ENCODE assay signal across 20 cellular contexts in genomic region chr9:113216406-113216805, GRCh38.
"Had no signal": no experiment of that assay in that cellular context is flagged by ENCODE, and none has a peak within 500 bp of the region (broad histone marks: within the 10 kb centered on the region; RNA-seq: fewer than 3 reads in every experiment).

No MANE protein-coding gene starts in this region.

- H3K4me3 ChIP-seq: coronary artery, esophagus squamous epithelium, lung, pancreas, right lobe of liver, suprapubic skin had no signal

- H3K9me3 Mint-ChIP-seq: effector memory CD8-positive, alpha-beta T cell; memory B cell; naive thymus-derived CD4-positive, alpha-beta T cell; nephron; stimulated activated naive B cell treated with anti-CD40 and anti-IgM and Interleukin-4, amounts not matched to agents 10 μg/mL and 1 μg/mL and 100 μg/mL, for 72 hours; stimulated activated naive CD8-positive, alpha-beta T cell treated with anti-CD3 and anti-CD28 coated beads, Interleukin-15, Interleukin-2, amounts not matched to agents 100 ng/mL and 50 ng/mL, for 24 hours had no signal

- H3K36me3 ChIP-seq: pancreas, right lobe of liver, suprapubic skin had no signal

- H3K9me3 ChIP-seq: esophagus squamous epithelium, pancreas, right lobe of liver, suprapubic skin had no signal

- H3K27ac Mint-ChIP-seq: effector memory CD8-positive, alpha-beta T cell; memory B cell; nephron; progenitor cell of endocrine pancreas; stimulated activated naive B cell treated with anti-CD40 and anti-IgM and Interleukin-4, amounts not matched to agents 10 μg/mL and 1 μg/mL and 100 μg/mL, for 72 hours; stimulated activated naive CD8-positive, alpha-beta T cell treated with anti-CD3 and anti-CD28 coated beads, Interleukin-15, Interleukin-2, amounts not matched to agents 100 ng/mL and 50 ng/mL, for 24 hours had no signal

- H3K4me3 Mint-ChIP-seq: effector memory CD8-positive, alpha-beta T cell; memory B cell; nephron; stimulated activated naive CD8-positive, alpha-beta T cell treated with anti-CD3 and anti-CD28 coated beads, Interleukin-15, Interleukin-2, amounts not matched to agents 100 ng/mL and 50 ng/mL, for 24 hours had no signal

- ATAC-seq: effector memory CD8-positive, alpha-beta T cell; left lobe of liver; naive thymus-derived CD4-positive, alpha-beta T cell; pancreas; right lobe of liver; stimulated activated naive B cell treated with anti-CD40 and anti-IgM and Interleukin-4, amounts not matched to agents 10 μg/mL and 1 μg/mL and 100 μg/mL, for 72 hours had no signal

- DNase-seq: dermis blood vessel endothelial cell; effector memory CD8-positive, alpha-beta T cell; erythroblast; esophagus squamous epithelium; midbrain; naive thymus-derived CD4-positive, alpha-beta T cell; pancreas; right lobe of liver; small intestine; stimulated activated CD4-positive, alpha-beta T cell treated with anti-CD3 and anti-CD28 coated beads, Interleukin-15, amount 100 ng/mL, for 24 hours; stimulated activated CD4-positive, alpha-beta T cell treated with anti-CD3 and anti-CD28 coated beads, Interleukin-2, amount 100 ng/mL, for 48 hours; stimulated activated naive B cell treated with anti-CD40 and anti-IgM and Interleukin-4, amounts not matched to agents 10 μg/mL and 1 μg/mL and 100 μg/mL, for 72 hours had no signal

- H3K27me3 Mint-ChIP-seq: effector memory CD8-positive, alpha-beta T cell; memory B cell; naive thymus-derived CD4-positive, alpha-beta T cell; progenitor cell of endocrine pancreas; stimulated activated naive B cell treated with anti-CD40 and anti-IgM and Interleukin-4, amounts not matched to agents 10 μg/mL and 1 μg/mL and 100 μg/mL, for 72 hours; stimulated activated naive CD8-positive, alpha-beta T cell treated with anti-CD3 and anti-CD28 coated beads, Interleukin-15, Interleukin-2, amounts not matched to agents 100 ng/mL and 50 ng/mL, for 24 hours had no signal

- H3K27ac ChIP-seq: coronary artery, esophagus squamous epithelium, pancreas, right lobe of liver, suprapubic skin had no signal

- H3K27me3 ChIP-seq: esophagus squamous epithelium, pancreas, right lobe of liver, suprapubic skin had no signal
